11 cellular contexts compared by ENCODE assay signal in the genomic region with DNA sequence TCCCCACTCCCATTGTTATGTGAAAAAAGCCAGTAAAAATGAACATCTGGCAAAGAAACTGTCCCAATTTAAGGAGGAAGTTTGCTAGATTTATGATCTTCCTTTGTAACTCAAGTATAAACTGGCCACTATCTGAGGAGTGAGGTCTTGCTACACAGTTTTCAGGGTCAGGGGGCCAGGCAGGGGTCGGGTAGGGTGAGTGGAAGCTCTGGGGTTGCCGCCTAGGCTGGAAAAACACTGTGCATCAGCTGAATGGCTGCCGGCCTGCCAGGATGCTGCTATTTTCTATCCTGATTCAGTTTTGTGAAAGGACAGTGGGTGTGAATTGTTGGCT.
DNase-seq lines count a peak whose midpoint lies in the region; ATAC-seq and TF ChIP-seq lines count a peak whose summit lies in the region.
"Had no signal": no experiment of that assay in that cellular context is flagged by ENCODE, and none has a peak within 500 bp of the region (broad histone marks: within the 10 kb centered on the region; RNA-seq: fewer than 3 reads in every experiment).

No MANE protein-coding gene starts in this region.

- no peaks in the 10 kb centered on the region for H3K36me3 ChIP-seq in heart right ventricle
- no peaks in the 10 kb centered on the region for H3K36me3 ChIP-seq in upper lobe of right lung

- H3K27ac Mint-ChIP-seq in neural crest cell (ENCODE audit: unreplicated experiment), result peak overlapping the region; percentile 96
- H3K27ac Mint-ChIP-seq in naive thymus-derived CD8-positive, alpha-beta T cell, result no peak overlapping the region
- H3K27ac Mint-ChIP-seq in activated CD8-positive, alpha-beta T cell treated with anti-CD3 and anti-CD28 coated beads for 36 hours, result no peak overlapping the region

- H3K4me3 ChIP-seq in heart right ventricle (no peak overlapping the region), upper lobe of right lung (no peak overlapping the region)

- DNase-seq in amygdala (lab: John Stamatoyannopoulos, UW), result peak in 30 of 56 donors; percentile 16 to 68 (median 38)
- peak; percentile 22 to 26 for DNase-seq in heart right ventricle
- DNase-seq in neural crest cell (ENCODE audit: low read depth, low spot score), result peak; percentile 51
- DNase-seq in upper lobe of right lung, result no peak
- no peak for DNase-seq in naive thymus-derived CD8-positive, alpha-beta T cell
- DNase-seq in activated CD8-positive, alpha-beta T cell treated with anti-CD3 and anti-CD28 coated beads for 36 hours, result no peak
- DNase-seq: activated naive CD4-positive, alpha-beta T cell treated with anti-CD3 and anti-CD28 coated beads, Interleukin-2, amount 50 U/mL, for 16 hours; DMS53 had no signal

- H3K27ac ChIP-seq in heart right ventricle (peak overlapping the region in 9 of 10 donors; percentile 37 to 81 (median 44)), upper lobe of right lung (no peak overlapping the region)

- H3K4me3 Mint-ChIP-seq in neural crest cell, result peak overlapping the region; percentile 72
- no peak overlapping the region for H3K4me3 Mint-ChIP-seq in naive thymus-derived CD8-positive, alpha-beta T cell
- H3K4me3 Mint-ChIP-seq in activated CD8-positive, alpha-beta T cell treated with anti-CD3 and anti-CD28 coated beads for 36 hours, result no peak overlapping the region

- H3K27me3 Mint-ChIP-seq in neural crest cell (ENCODE audit: low read depth), result no peaks in the 10 kb centered on the region
- peaks cover 6 to 25% (median 11%) of the 10 kb centered on the region in 5 donors for H3K27me3 Mint-ChIP-seq in naive thymus-derived CD8-positive, alpha-beta T cell
- H3K27me3 Mint-ChIP-seq in activated CD8-positive, alpha-beta T cell treated with anti-CD3 and anti-CD28 coated beads for 36 hours, result peaks cover 16% of the 10 kb centered on the region

- POLR2A ChIA-PET in naive thymus-derived CD8-positive, alpha-beta T cell (lab: Charles Lee), result no interaction called here
- POLR2A ChIA-PET in activated CD8-positive, alpha-beta T cell treated with anti-CD3 and anti-CD28 coated beads for 36 hours (lab: Charles Lee), result no interaction called here

- H3K9me3 ChIP-seq in heart right ventricle, result no peaks in the 10 kb centered on the region
- no peaks in the 10 kb centered on the region for H3K9me3 ChIP-seq in upper lobe of right lung

- 27 to 29% methylated on average over 3 of the region's 3 CpGs for WGBS in heart right ventricle, 2 donors

- no peaks in the 10 kb centered on the region for H3K36me3 Mint-ChIP-seq in neural crest cell (ENCODE audit: low read depth)
- no peaks in the 10 kb centered on the region for H3K36me3 Mint-ChIP-seq in naive thymus-derived CD8-positive, alpha-beta T cell
- H3K36me3 Mint-ChIP-seq in activated CD8-positive, alpha-beta T cell treated with anti-CD3 and anti-CD28 coated beads for 36 hours (ENCODE audit: low read depth), result no peaks in the 10 kb centered on the region

- ATAC-seq in heart right ventricle (peak in 7 of 8 donors; percentile 33 to 72 (median 54)), upper lobe of right lung (peak; percentile 14), HG03196 (IDR thresholded peaks at IDR 0.05; ENCODE audit: unreplicated experiment) (no peak), GM21717 (IDR thresholded peaks at IDR 0.05; ENCODE audit: unreplicated experiment) (no peak)
- ATAC-seq in naive thymus-derived CD8-positive, alpha-beta T cell, result no peak
- no peak for ATAC-seq in activated CD8-positive, alpha-beta T cell treated with anti-CD3 and anti-CD28 coated beads for 36 hours
- ATAC-seq: SK-N-SH treated with all-trans-retinoic acid at 6 μM for 48 hours had no signal

- no peaks in the 10 kb centered on the region for H3K9me3 Mint-ChIP-seq in neural crest cell
- no peaks in the 10 kb centered on the region for H3K9me3 Mint-ChIP-seq in naive thymus-derived CD8-positive, alpha-beta T cell
- no peaks in the 10 kb centered on the region for H3K9me3 Mint-ChIP-seq in activated CD8-positive, alpha-beta T cell treated with anti-CD3 and anti-CD28 coated beads for 36 hours

- no peaks in the 10 kb centered on the region for H3K27me3 ChIP-seq in heart right ventricle
- H3K27me3 ChIP-seq in upper lobe of right lung, result no peaks in the 10 kb centered on the region

- peaks cover 85% of the 10 kb centered on the region for H3K4me1 Mint-ChIP-seq in neural crest cell
- H3K4me1 Mint-ChIP-seq in naive thymus-derived CD8-positive, alpha-beta T cell, result peaks cover 0 to 3% (median 0%) of the 10 kb centered on the region in 4 donors
- H3K4me1 Mint-ChIP-seq in activated CD8-positive, alpha-beta T cell treated with anti-CD3 and anti-CD28 coated beads for 36 hours (ENCODE audit: low read depth), result no peaks in the 10 kb centered on the region

- CTCF ChIA-PET in activated CD8-positive, alpha-beta T cell treated with anti-CD3 and anti-CD28 coated beads for 36 hours (lab: Charles Lee), result no interaction called here

- H3K4me1 ChIP-seq in heart right ventricle (peaks cover 0 to 67% (median 31%) of the 10 kb centered on the region in 9 donors), upper lobe of right lung (peaks cover 36% of the 10 kb centered on the region)

- no peak for TF ChIP-seq CTCF in heart right ventricle (IDR thresholded peaks at IDR 0.05)
- TF ChIP-seq CTCF in neural crest cell (conservative IDR thresholded peaks at IDR 0.05), result no peak
- no peak for TF ChIP-seq CTCF in upper lobe of right lung (IDR thresholded peaks at IDR 0.05)
- TF ChIP-seq CTCF in activated CD8-positive, alpha-beta T cell treated with anti-CD3 and anti-CD28 coated beads for 36 hours (IDR thresholded peaks at IDR 0.05), result no peak

- intact Hi-C loops in heart right ventricle (cut with DNase I), result loop anchor here in 1 of 10 donors (10.0 kb wide), 1 partner anchor 156 kb away; a partner anchor contains a TSS
- intact Hi-C loops in upper lobe of right lung (cut with DNase I), result no loop called here
- intact Hi-C loops in activated CD8-positive, alpha-beta T cell treated with anti-CD3 and anti-CD28 coated beads for 36 hours (cut with micrococcal nuclease), result no loop called here

Comparison
In these comparisons a context has a peak if more than half of its experiments do, and no peak if none do; other contexts are left out.
1. DNase-seq: peak in amygdala (30 of 56), heart right ventricle (2 of 2) and neural crest cell (single experiment); none in upper lobe of right lung (single experiment), naive thymus-derived CD8-positive, alpha-beta T cell (0 of 10) and activated CD8-positive, alpha-beta T cell treated with anti-CD3 and anti-CD28 coated beads for 36 hours (single experiment).
2. ATAC-seq: peak in heart right ventricle (7 of 8) and upper lobe of right lung (single experiment); none in HG03196 (single experiment), naive thymus-derived CD8-positive, alpha-beta T cell (0 of 2), activated CD8-positive, alpha-beta T cell treated with anti-CD3 and anti-CD28 coated beads for 36 hours (single experiment) and GM21717 (single experiment).